ENCODE assay signal across 16 cellular contexts in genomic region chr5:171453056-171453725, GRCh38. TPM values are rescaled to one million over a fixed set of nuclear protein-coding genes. Genes with fewer than 3 reads are reported as not detected.
"Had no signal": no experiment of that assay in that cellular context is flagged by ENCODE, and none has a peak within 500 bp of the region (broad histone marks: within the 10 kb centered on the region; RNA-seq: fewer than 3 reads in every experiment).

No MANE protein-coding gene starts in this region.

- H3K36me3 Mint-ChIP-seq: activated CD8-positive, alpha-beta memory T cell treated with anti-CD3 and anti-CD28 coated beads, Interleukin-2, amount 10 ng/mL, durations not matched to agents 7 days and 5 days; natural killer cell treated with Interleukin-12 subunit alpha and Interleukin-12 subunit beta and Interleukin-15 and Interleukin-18, amount 100 ng/mL, for 72 hours had no signal

- H3K4me1 Mint-ChIP-seq: activated CD8-positive, alpha-beta memory T cell treated with anti-CD3 and anti-CD28 coated beads, Interleukin-2, amount 10 ng/mL, durations not matched to agents 7 days and 5 days had no signal

- ATAC-seq: activated CD4-positive, CD25-positive, alpha-beta regulatory T cell treated with anti-CD3 and anti-CD28 coated beads, Interleukin-2, amount 50 U/mL, for 24 hours; activated CD8-positive, alpha-beta memory T cell treated with anti-CD3 and anti-CD28 coated beads, Interleukin-2, amount 10 ng/mL, durations not matched to agents 7 days and 5 days; natural killer cell treated with Interleukin-12 subunit alpha and Interleukin-12 subunit beta and Interleukin-15 and Interleukin-18, amount 100 ng/mL, for 72 hours; sciatic nerve; stimulated activated naive CD8-positive, alpha-beta T cell treated with anti-CD3 and anti-CD28 coated beads, Interleukin-15, amount 100 ng/mL, for 72 hours had no signal

- H3K27ac Mint-ChIP-seq: activated CD8-positive, alpha-beta memory T cell treated with anti-CD3 and anti-CD28 coated beads, Interleukin-2, amount 10 ng/mL, durations not matched to agents 7 days and 5 days; natural killer cell treated with Interleukin-12 subunit alpha and Interleukin-12 subunit beta and Interleukin-15 and Interleukin-18, amount 100 ng/mL, for 72 hours; stimulated activated naive CD8-positive, alpha-beta T cell treated with anti-CD3 and anti-CD28 coated beads, Interleukin-15, amount 100 ng/mL, for 72 hours; T-helper 2 cell treated with Interferon-gamma antibody and Interleukin-4, amounts not matched to agents 5 μg/mL and 100 μg/mL, for 36 hours had no signal

- H3K36me3 ChIP-seq: ovary, upper lobe of left lung had no signal

- H3K4me3 Mint-ChIP-seq: activated CD8-positive, alpha-beta memory T cell treated with anti-CD3 and anti-CD28 coated beads, Interleukin-2, amount 10 ng/mL, durations not matched to agents 7 days and 5 days; stimulated activated naive CD8-positive, alpha-beta T cell treated with anti-CD3 and anti-CD28 coated beads, Interleukin-15, amount 100 ng/mL, for 72 hours; T-helper 2 cell treated with Interferon-gamma antibody and Interleukin-4, amounts not matched to agents 5 μg/mL and 100 μg/mL, for 36 hours had no signal

- H3K27me3 ChIP-seq: ovary, upper lobe of left lung had no signal

- H3K27ac ChIP-seq: esophagus muscularis mucosa, ovary, upper lobe of left lung had no signal

- DNase-seq: activated CD4-positive, alpha-beta T cell treated with anti-CD3 and anti-CD28 coated beads, Interleukin-2, amount 50 U/mL, for 4 hours; activated CD8-positive, alpha-beta memory T cell treated with anti-CD3 and anti-CD28 coated beads, Interleukin-2, amount 10 ng/mL, durations not matched to agents 7 days and 5 days; activated naive CD4-positive, alpha-beta T cell treated with anti-CD3 and anti-CD28 coated beads, Interleukin-2, amount 50 U/mL, for 16 hours; activated T-cell treated with anti-CD3 and anti-CD28 coated beads, Interleukin-2, amount 50 U/mL, for 1 hour; foreskin fibroblast; mesenchymal stem cell; ovary; stimulated activated naive CD8-positive, alpha-beta T cell treated with anti-CD3 and anti-CD28 coated beads, Interleukin-15, amount 100 ng/mL, for 72 hours; SW 1271; upper lobe of left lung had no signal

- H3K4me3 ChIP-seq: esophagus muscularis mucosa, ovary, upper lobe of left lung had no signal

- H3K9me3 Mint-ChIP-seq: natural killer cell treated with Interleukin-12 subunit alpha and Interleukin-12 subunit beta and Interleukin-15 and Interleukin-18, amount 100 ng/mL, for 72 hours; stimulated activated naive CD8-positive, alpha-beta T cell treated with anti-CD3 and anti-CD28 coated beads, Interleukin-15, amount 100 ng/mL, for 72 hours; T-helper 2 cell treated with Interferon-gamma antibody and Interleukin-4, amounts not matched to agents 5 μg/mL and 100 μg/mL, for 36 hours had no signal

- H3K9me3 ChIP-seq: esophagus muscularis mucosa, ovary, upper lobe of left lung had no signal

RNA-seq across cellular contexts. Expression of gene FGF18, which starts 33.7 kb away (rescaled TPM):
- total RNA-seq: activated CD8-positive, alpha-beta memory T cell treated with anti-CD3 and anti-CD28 coated beads, Interleukin-2, amount 10 ng/mL, durations not matched to agents 7 days and 5 days had no signal
- polyA plus RNA-seq: liver had no signal
